26 cellular contexts compared by ENCODE assay signal in the genomic region with DNA sequence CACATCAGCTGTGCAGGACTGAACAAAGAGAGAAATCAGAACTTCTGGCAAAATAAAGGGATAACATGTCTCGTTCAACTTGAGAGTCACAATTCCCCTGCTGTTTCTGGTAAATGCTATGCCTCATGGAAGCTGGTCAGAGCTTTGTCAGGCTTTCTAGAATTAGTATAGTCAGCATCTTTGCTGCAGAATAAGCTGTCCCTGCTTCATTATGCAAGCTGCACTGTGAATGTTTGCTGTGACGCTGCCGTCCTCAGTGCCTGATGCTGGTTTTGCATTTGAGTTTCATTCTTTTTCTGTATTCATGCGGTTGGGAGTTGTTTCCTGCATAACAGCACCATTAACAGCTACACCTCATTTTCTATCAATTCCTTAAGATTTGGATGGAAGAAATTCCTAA.
"Had no signal": no experiment of that assay in that cellular context is flagged by ENCODE, and none has a peak within 500 bp of the region (broad histone marks: within the 10 kb centered on the region; RNA-seq: fewer than 3 reads in every experiment).

No MANE protein-coding gene starts in this region.

- DNase-seq: activated CD4-positive, alpha-beta memory T cell treated with anti-CD3 and anti-CD28 coated beads, Interleukin-2, amount 10 ng/mL, durations not matched to agents 7 days and 5 days; activated CD4-positive, alpha-beta T cell treated with anti-CD3 and anti-CD28 coated beads, Interleukin-2, amount 10 ng/mL, durations not matched to agents 7 days and 5 days; activated CD4-positive, CD25-positive, alpha-beta regulatory T cell treated with anti-CD3 and anti-CD28 coated beads, Interleukin-2, amount 50 U/mL, for 72 hours; activated CD8-positive, alpha-beta memory T cell treated with anti-CD3 and anti-CD28 coated beads, Interleukin-2, amount 50 U/mL, for 48 hours; activated T-cell treated with anti-CD3 and anti-CD28 coated beads, Interleukin-2, amount 50 U/mL, for 24 hours; body of pancreas; cerebellar nuclear complex; colonic mucosa; effector CD8-positive, alpha-beta T cell; gastrocnemius medialis; kidney; left colon; mammary epithelial cell; midbrain; naive thymus-derived CD4-positive, alpha-beta T cell; occipital lobe; spleen; stimulated activated naive CD4-positive, alpha-beta T cell; T-helper 2 cell had no signal

- H3K27me3 Mint-ChIP-seq: activated CD4-positive, alpha-beta memory T cell treated with anti-CD3 and anti-CD28 coated beads, Interleukin-2, amount 10 ng/mL, durations not matched to agents 7 days and 5 days had no signal

- H3K27ac ChIP-seq: body of pancreas, cardiac muscle cell, colonic mucosa, gastrocnemius medialis, hepatocyte, right atrium auricular region, spleen had no signal

- H3K9me3 ChIP-seq: colonic mucosa, gastrocnemius medialis, right atrium auricular region had no signal

- H3K36me3 ChIP-seq: cardiac muscle cell, colonic mucosa, gastrocnemius medialis, right atrium auricular region, spleen, tibial nerve had no signal

- H3K27me3 ChIP-seq: body of pancreas, cardiac muscle cell, colonic mucosa, gastrocnemius medialis, right atrium auricular region, tibial nerve had no signal

- H2AFZ ChIP-seq: hepatocyte had no signal

- H3K9me3 Mint-ChIP-seq: activated CD4-positive, alpha-beta memory T cell treated with anti-CD3 and anti-CD28 coated beads, Interleukin-2, amount 10 ng/mL, durations not matched to agents 7 days and 5 days; activated CD4-positive, alpha-beta T cell treated with anti-CD3 and anti-CD28 coated beads, Interleukin-2, amount 10 ng/mL, durations not matched to agents 7 days and 5 days; activated T-cell treated with anti-CD3 and anti-CD28 coated beads, Interleukin-2, amount 50 U/mL, for 24 hours; neural crest cell had no signal

- H3K79me2 ChIP-seq: hepatocyte had no signal

- H3K4me1 ChIP-seq: body of pancreas, colonic mucosa, gastrocnemius medialis, right atrium auricular region, spleen, tibial nerve had no signal

- H3K4me3 ChIP-seq: body of pancreas, cardiac muscle cell, colonic mucosa, gastrocnemius medialis, hepatocyte, right atrium auricular region, spleen, tibial nerve had no signal

- H3K36me3 Mint-ChIP-seq: activated naive CD4-positive, alpha-beta T cell treated with anti-CD3 and anti-CD28 coated beads, Interleukin-2, amount 50 U/mL, for 24 hours had no signal

- H3K4me3 Mint-ChIP-seq: activated CD4-positive, alpha-beta memory T cell treated with anti-CD3 and anti-CD28 coated beads, Interleukin-2, amount 10 ng/mL, durations not matched to agents 7 days and 5 days; activated CD4-positive, alpha-beta T cell treated with anti-CD3 and anti-CD28 coated beads, Interleukin-2, amount 10 ng/mL, durations not matched to agents 7 days and 5 days; activated naive CD4-positive, alpha-beta T cell treated with anti-CD3 and anti-CD28 coated beads, Interleukin-2, amount 50 U/mL, for 24 hours; activated T-cell treated with anti-CD3 and anti-CD28 coated beads, Interleukin-2, amount 50 U/mL, for 24 hours; activated T-helper 17 cell treated with anti-CD3 and anti-CD28 coated beads, Interleukin-2, amount 50 U/mL, for 72 hours; naive thymus-derived CD4-positive, alpha-beta T cell; neural crest cell had no signal

- H3K4me1 Mint-ChIP-seq: activated CD4-positive, alpha-beta memory T cell treated with anti-CD3 and anti-CD28 coated beads, Interleukin-2, amount 10 ng/mL, durations not matched to agents 7 days and 5 days; activated CD4-positive, alpha-beta T cell treated with anti-CD3 and anti-CD28 coated beads, Interleukin-2, amount 10 ng/mL, durations not matched to agents 7 days and 5 days; activated naive CD4-positive, alpha-beta T cell treated with anti-CD3 and anti-CD28 coated beads, Interleukin-2, amount 50 U/mL, for 24 hours; activated T-helper 17 cell treated with anti-CD3 and anti-CD28 coated beads, Interleukin-2, amount 50 U/mL, for 72 hours; naive thymus-derived CD4-positive, alpha-beta T cell had no signal

- H3K4me2 ChIP-seq: hepatocyte had no signal

- H3K27ac Mint-ChIP-seq: activated CD4-positive, alpha-beta memory T cell treated with anti-CD3 and anti-CD28 coated beads, Interleukin-2, amount 10 ng/mL, durations not matched to agents 7 days and 5 days; activated CD4-positive, alpha-beta T cell treated with anti-CD3 and anti-CD28 coated beads, Interleukin-2, amount 10 ng/mL, durations not matched to agents 7 days and 5 days; activated naive CD4-positive, alpha-beta T cell treated with anti-CD3 and anti-CD28 coated beads, Interleukin-2, amount 50 U/mL, for 24 hours; activated T-cell treated with anti-CD3 and anti-CD28 coated beads, Interleukin-2, amount 50 U/mL, for 24 hours; activated T-helper 17 cell treated with anti-CD3 and anti-CD28 coated beads, Interleukin-2, amount 50 U/mL, for 72 hours; naive thymus-derived CD4-positive, alpha-beta T cell had no signal

- ATAC-seq: activated T-helper 17 cell treated with anti-CD3 and anti-CD28 coated beads, Interleukin-2, amount 50 U/mL, for 72 hours; body of pancreas; gastrocnemius medialis; left colon; naive thymus-derived CD4-positive, alpha-beta T cell had no signal
